In the genomic region with DNA sequence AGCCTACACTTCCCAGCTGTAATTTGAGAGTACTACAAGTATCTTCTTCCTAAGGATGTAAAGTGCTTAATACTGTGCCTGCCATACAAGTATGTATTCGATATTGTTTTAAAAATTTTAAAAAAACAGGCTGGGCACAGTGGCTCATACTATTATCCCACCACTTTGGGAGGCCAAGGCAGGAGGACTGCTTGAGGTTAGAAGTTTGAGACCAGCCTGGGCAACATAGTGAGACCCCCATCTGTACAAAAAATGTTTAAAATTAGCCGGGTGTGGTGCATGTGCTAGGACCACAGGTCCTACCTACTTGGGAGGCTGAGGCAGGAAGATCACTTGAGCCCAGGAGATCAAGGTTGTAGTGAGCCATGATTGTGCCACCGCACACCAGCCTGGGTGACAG, we compare ENCODE assay signal across 9 cellular contexts.
"Had no signal": no experiment of that assay in that cellular context is flagged by ENCODE, and none has a peak within 500 bp of the region (broad histone marks: within the 10 kb centered on the region; RNA-seq: fewer than 3 reads in every experiment).

No MANE protein-coding gene starts in this region.

- DNase-seq: GM23248, GOT3, H7, H9, HCEC 1CT, HFFc6 had no signal

- H3K27ac Mint-ChIP-seq: HFFc6 had no signal

- H3K4me1 ChIP-seq: HAP-1 had no signal

- H3K4me3 Mint-ChIP-seq: GM23338, H9, HFFc6 had no signal

- H3K27ac ChIP-seq: GM23248 had no signal

- H3K4me3 ChIP-seq: GM23248, GM23338, HAP-1 had no signal

- ATAC-seq: GM23338, HCT116 had no signal

- H3K9me3 ChIP-seq: HAP-1 had no signal

- H3K9me3 Mint-ChIP-seq: GM23338, H9, HFFc6 had no signal
